In the genomic region with DNA sequence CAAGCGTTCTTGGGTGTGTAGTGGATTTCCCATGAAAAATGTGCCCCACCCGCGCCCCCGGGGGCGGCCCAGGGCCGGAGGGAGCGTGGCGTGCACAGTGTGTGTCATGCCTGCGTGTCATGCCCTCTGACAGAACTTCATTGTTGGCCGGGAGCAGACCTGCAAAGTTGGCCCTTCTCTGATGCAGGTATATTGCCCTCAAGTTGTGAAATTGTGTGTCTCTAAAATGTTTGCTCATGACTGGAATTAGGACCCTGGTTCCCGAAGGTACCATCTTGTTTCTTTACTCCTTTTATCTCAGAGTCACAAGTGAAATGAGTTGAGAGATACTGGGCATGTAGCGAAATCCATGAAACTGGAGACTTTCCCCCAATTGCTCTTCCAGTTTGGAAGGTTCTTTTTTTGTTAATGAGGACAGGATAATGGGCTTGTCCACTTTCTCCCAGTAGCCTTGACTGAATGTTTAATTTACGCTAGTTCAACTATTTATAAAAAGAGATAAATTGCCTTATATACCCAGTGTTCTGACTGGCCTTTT, we compare ENCODE assay signal across 1 cellular context.
A peak's percentile ranks its signal among the peaks of the same experiment; 100 is the strongest.
TF ChIP-seq lines count a peak whose summit lies in the region.

No MANE protein-coding gene starts in this region.

TF ChIP-seq in K562, 482 proteins besides CTCF, POLR2A, EP300 and RAD21 (continued from another document and continues in another):
- TF ChIP-seq, protein P1, sequence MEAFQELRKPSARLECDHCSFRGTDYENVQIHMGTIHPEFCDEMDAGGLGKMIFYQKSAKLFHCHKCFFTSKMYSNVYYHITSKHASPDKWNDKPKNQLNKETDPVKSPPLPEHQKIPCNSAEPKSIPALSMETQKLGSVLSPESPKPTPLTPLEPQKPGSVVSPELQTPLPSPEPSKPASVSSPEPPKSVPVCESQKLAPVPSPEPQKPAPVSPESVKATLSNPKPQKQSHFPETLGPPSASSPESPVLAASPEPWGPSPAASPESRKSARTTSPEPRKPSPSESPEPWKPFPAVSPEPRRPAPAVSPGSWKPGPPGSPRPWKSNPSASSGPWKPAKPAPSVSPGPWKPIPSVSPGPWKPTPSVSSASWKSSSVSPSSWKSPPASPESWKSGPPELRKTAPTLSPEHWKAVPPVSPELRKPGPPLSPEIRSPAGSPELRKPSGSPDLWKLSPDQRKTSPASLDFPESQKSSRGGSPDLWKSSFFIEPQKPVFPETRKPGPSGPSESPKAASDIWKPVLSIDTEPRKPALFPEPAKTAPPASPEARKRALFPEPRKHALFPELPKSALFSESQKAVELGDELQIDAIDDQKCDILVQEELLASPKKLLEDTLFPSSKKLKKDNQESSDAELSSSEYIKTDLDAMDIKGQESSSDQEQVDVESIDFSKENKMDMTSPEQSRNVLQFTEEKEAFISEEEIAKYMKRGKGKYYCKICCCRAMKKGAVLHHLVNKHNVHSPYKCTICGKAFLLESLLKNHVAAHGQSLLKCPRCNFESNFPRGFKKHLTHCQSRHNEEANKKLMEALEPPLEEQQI (IDR thresholded peaks at IDR 0.05), result 0 out of 2 replicates have a peak, but pooled peaks have one; percentile 23
- TF ChIP-seq, protein P2, sequence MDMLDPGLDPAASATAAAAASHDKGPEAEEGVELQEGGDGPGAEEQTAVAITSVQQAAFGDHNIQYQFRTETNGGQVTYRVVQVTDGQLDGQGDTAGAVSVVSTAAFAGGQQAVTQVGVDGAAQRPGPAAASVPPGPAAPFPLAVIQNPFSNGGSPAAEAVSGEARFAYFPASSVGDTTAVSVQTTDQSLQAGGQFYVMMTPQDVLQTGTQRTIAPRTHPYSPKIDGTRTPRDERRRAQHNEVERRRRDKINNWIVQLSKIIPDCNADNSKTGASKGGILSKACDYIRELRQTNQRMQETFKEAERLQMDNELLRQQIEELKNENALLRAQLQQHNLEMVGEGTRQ (CRISPR knock-in tag; IDR thresholded peaks at IDR 0.05), result peak; percentile 13; the same call in 1 of the 2 replicates
- TF ChIP-seq, protein P3, sequence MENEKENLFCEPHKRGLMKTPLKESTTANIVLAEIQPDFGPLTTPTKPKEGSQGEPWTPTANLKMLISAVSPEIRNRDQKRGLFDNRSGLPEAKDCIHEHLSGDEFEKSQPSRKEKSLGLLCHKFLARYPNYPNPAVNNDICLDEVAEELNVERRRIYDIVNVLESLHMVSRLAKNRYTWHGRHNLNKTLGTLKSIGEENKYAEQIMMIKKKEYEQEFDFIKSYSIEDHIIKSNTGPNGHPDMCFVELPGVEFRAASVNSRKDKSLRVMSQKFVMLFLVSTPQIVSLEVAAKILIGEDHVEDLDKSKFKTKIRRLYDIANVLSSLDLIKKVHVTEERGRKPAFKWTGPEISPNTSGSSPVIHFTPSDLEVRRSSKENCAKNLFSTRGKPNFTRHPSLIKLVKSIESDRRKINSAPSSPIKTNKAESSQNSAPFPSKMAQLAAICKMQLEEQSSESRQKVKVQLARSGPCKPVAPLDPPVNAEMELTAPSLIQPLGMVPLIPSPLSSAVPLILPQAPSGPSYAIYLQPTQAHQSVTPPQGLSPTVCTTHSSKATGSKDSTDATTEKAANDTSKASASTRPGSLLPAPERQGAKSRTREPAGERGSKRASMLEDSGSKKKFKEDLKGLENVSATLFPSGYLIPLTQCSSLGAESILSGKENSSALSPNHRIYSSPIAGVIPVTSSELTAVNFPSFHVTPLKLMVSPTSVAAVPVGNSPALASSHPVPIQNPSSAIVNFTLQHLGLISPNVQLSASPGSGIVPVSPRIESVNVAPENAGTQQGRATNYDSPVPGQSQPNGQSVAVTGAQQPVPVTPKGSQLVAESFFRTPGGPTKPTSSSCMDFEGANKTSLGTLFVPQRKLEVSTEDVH (IDR thresholded peaks at IDR 0.05; ENCODE audit: low read depth, partially characterized antibody), result peak; percentile 5
- TF ChIP-seq, protein P4, sequence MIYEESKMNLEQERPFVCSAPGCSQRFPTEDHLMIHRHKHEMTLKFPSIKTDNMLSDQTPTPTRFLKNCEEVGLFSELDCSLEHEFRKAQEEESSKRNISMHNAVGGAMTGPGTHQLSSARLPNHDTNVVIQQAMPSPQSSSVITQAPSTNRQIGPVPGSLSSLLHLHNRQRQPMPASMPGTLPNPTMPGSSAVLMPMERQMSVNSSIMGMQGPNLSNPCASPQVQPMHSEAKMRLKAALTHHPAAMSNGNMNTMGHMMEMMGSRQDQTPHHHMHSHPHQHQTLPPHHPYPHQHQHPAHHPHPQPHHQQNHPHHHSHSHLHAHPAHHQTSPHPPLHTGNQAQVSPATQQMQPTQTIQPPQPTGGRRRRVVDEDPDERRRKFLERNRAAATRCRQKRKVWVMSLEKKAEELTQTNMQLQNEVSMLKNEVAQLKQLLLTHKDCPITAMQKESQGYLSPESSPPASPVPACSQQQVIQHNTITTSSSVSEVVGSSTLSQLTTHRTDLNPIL (CRISPR knock-in tag; IDR thresholded peaks at IDR 0.05), result no peak
- TF ChIP-seq EGR1 (conservative IDR thresholded peaks at IDR 0.05) (peak; percentile 69), NONO (IDR thresholded peaks at IDR 0.05; ENCODE audit: low read depth in 2 of 2, low read length in 1 of 2) (no peak), FOXJ2 (tag; IDR thresholded peaks at IDR 0.05) (peak; percentile 77), SMAD2 (IDR thresholded peaks at IDR 0.05; ENCODE audit: low read depth, low read length) (no peak), FOSL1 (tag; conservative IDR thresholded peaks at IDR 0.05) (peak; percentile 2; the same call in 1 of the 2 replicates), FOS (IDR thresholded peaks at IDR 0.05; ENCODE audit: extremely low read depth, insufficient read length) (no peak), GTF2E2 (tag; IDR thresholded peaks at IDR 0.05) (0 out of 2 replicates have a peak, but pooled peaks have one; percentile 1), JUNB (CRISPR knock-in tag; conservative IDR thresholded peaks at IDR 0.05) (no peak), ZBTB7A (IDR thresholded peaks at IDR 0.05; ENCODE audit: borderline replicate concordance, control insufficient read depth, low read depth, low read length) (peak; percentile 88), CSDE1 (IDR thresholded peaks at IDR 0.05) (peak in 1 of 2 experiments; percentile 35; a peak in 1 of 4 replicates), MEIS2 (IDR thresholded peaks at IDR 0.05; ENCODE audit: partially characterized antibody) (peak; percentile 22), SAP30 (IDR thresholded peaks at IDR 0.05; ENCODE audit: borderline replicate concordance, insufficient read depth, low read depth, low read length, poor library complexity, severe bottlenecking) (peak; percentile 21), ZNF76 (CRISPR knock-in tag; IDR thresholded peaks at IDR 0.05; ENCODE audit: borderline replicate concordance) (0 out of 2 replicates have a peak, but pooled peaks have one; percentile 52), ZNF239 (CRISPR knock-in tag; IDR thresholded peaks at IDR 0.05) (no peak), ZBTB1 (CRISPR knock-in tag; IDR thresholded peaks at IDR 0.05; ENCODE audit: borderline replicate concordance, low read depth) (peak; percentile 12; the same call in 1 of the 2 replicates), YY1 (IDR thresholded peaks at IDR 0.05; ENCODE audit: borderline replicate concordance in 1 of 3, control insufficient read depth in 1 of 3, extremely low read depth in 1 of 3, insufficient read depth in 3 of 3, insufficient read length in 1 of 3, insufficient replicate concordance in 2 of 3, low read depth in 1 of 3, low read length in 2 of 3) (peak in 1 of 3 experiments; percentile 63), SNIP1 (IDR thresholded peaks at IDR 0.05; ENCODE audit: low read depth) (0 out of 2 replicates have a peak, but pooled peaks have one; percentile 26), ZNF232 (CRISPR knock-in tag; IDR thresholded peaks at IDR 0.05) (no peak), FOXA3 (CRISPR knock-in tag; conservative IDR thresholded peaks at IDR 0.05 in 1 of 2, IDR thresholded peaks at IDR 0.05 in 1 of 2) (no peak), HDAC8 (tag; IDR thresholded peaks at IDR 0.05) (no peak), SMARCA4 (IDR thresholded peaks at IDR 0.05) (peak; percentile 39; the same call in 1 of the 2 replicates), BDP1 (IDR thresholded peaks at IDR 0.05; ENCODE audit: insufficient read depth, insufficient read length) (no peak), CEBPB (tag; IDR thresholded peaks at IDR 0.05) (peak; percentile 27; the same call in 1 of the 2 replicates), ZNF444 (CRISPR knock-in tag; IDR thresholded peaks at IDR 0.05) (no peak), BMI1 (IDR thresholded peaks at IDR 0.05; ENCODE audit: low read length) (no peak), SMARCE1 (IDR thresholded peaks at IDR 0.05) (peak; percentile 42; the same call in 1 of the 2 replicates)
- TF ChIP-seq, protein P5, sequence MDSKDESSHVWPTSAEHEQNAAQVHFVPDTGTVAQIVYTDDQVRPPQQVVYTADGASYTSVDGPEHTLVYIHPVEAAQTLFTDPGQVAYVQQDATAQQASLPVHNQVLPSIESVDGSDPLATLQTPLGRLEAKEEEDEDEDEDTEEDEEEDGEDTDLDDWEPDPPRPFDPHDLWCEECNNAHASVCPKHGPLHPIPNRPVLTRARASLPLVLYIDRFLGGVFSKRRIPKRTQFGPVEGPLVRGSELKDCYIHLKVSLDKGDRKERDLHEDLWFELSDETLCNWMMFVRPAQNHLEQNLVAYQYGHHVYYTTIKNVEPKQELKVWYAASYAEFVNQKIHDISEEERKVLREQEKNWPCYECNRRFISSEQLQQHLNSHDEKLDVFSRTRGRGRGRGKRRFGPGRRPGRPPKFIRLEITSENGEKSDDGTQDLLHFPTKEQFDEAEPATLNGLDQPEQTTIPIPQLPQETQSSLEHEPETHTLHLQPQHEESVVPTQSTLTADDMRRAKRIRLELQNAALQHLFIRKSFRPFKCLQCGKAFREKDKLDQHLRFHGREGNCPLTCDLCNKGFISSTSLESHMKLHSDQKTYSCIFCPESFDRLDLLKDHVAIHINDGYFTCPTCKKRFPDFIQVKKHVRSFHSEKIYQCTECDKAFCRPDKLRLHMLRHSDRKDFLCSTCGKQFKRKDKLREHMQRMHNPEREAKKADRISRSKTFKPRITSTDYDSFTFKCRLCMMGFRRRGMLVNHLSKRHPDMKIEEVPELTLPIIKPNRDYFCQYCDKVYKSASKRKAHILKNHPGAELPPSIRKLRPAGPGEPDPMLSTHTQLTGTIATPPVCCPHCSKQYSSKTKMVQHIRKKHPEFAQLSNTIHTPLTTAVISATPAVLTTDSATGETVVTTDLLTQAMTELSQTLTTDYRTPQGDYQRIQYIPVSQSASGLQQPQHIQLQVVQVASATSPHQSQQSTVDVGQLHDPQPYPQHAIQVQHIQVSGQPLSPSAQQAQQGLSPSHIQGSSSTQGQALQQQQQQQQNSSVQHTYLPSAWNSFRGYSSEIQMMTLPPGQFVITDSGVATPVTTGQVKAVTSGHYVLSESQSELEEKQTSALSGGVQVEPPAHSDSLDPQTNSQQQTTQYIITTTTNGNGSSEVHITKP (IDR thresholded peaks at IDR 0.05; ENCODE audit: partially characterized antibody), result peak; percentile 79
- TF ChIP-seq, protein P6, sequence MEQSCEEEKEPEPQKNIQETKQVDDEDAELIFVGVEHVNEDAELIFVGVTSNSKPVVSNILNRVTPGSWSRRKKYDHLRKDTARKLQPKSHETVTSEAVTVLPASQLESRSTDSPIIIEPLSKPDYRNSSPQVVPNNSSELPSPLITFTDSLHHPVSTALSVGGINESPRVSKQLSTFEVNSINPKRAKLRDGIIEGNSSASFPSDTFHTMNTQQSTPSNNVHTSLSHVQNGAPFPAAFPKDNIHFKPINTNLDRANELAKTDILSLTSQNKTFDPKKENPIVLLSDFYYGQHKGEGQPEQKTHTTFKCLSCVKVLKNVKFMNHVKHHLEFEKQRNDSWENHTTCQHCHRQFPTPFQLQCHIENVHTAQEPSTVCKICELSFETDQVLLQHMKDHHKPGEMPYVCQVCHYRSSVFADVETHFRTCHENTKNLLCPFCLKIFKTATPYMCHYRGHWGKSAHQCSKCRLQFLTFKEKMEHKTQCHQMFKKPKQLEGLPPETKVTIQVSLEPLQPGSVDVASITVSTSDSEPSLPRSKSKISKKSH (CRISPR knock-in tag; IDR thresholded peaks at IDR 0.05), result no peak
- TF ChIP-seq, protein P7, sequence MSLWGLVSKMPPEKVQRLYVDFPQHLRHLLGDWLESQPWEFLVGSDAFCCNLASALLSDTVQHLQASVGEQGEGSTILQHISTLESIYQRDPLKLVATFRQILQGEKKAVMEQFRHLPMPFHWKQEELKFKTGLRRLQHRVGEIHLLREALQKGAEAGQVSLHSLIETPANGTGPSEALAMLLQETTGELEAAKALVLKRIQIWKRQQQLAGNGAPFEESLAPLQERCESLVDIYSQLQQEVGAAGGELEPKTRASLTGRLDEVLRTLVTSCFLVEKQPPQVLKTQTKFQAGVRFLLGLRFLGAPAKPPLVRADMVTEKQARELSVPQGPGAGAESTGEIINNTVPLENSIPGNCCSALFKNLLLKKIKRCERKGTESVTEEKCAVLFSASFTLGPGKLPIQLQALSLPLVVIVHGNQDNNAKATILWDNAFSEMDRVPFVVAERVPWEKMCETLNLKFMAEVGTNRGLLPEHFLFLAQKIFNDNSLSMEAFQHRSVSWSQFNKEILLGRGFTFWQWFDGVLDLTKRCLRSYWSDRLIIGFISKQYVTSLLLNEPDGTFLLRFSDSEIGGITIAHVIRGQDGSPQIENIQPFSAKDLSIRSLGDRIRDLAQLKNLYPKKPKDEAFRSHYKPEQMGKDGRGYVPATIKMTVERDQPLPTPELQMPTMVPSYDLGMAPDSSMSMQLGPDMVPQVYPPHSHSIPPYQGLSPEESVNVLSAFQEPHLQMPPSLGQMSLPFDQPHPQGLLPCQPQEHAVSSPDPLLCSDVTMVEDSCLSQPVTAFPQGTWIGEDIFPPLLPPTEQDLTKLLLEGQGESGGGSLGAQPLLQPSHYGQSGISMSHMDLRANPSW (CRISPR knock-in tag; IDR thresholded peaks at IDR 0.05), result 0 out of 2 replicates have a peak, but pooled peaks have one; percentile 0
- TF ChIP-seq, protein P8, sequence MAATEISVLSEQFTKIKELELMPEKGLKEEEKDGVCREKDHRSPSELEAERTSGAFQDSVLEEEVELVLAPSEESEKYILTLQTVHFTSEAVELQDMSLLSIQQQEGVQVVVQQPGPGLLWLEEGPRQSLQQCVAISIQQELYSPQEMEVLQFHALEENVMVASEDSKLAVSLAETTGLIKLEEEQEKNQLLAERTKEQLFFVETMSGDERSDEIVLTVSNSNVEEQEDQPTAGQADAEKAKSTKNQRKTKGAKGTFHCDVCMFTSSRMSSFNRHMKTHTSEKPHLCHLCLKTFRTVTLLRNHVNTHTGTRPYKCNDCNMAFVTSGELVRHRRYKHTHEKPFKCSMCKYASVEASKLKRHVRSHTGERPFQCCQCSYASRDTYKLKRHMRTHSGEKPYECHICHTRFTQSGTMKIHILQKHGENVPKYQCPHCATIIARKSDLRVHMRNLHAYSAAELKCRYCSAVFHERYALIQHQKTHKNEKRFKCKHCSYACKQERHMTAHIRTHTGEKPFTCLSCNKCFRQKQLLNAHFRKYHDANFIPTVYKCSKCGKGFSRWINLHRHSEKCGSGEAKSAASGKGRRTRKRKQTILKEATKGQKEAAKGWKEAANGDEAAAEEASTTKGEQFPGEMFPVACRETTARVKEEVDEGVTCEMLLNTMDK (IDR thresholded peaks at IDR 0.05; ENCODE audit: borderline replicate concordance, insufficient read depth, low read depth, low read length, poor library complexity, severe bottlenecking), result no peak
- TF ChIP-seq, protein P9, sequence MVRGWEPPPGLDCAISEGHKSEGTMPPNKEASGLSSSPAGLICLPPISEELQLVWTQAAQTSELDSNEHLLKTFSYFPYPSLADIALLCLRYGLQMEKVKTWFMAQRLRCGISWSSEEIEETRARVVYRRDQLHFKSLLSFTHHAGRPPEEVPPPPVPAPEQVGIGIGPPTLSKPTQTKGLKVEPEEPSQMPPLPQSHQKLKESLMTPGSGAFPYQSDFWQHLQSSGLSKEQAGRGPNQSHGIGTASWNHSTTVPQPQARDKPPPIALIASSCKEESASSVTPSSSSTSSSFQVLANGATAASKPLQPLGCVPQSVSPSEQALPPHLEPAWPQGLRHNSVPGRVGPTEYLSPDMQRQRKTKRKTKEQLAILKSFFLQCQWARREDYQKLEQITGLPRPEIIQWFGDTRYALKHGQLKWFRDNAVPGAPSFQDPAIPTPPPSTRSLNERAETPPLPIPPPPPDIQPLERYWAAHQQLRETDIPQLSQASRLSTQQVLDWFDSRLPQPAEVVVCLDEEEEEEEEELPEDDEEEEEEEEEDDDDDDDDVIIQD (CRISPR knock-in tag; IDR thresholded peaks at IDR 0.05), result no peak
